15 cellular contexts compared by ENCODE assay signal in the genomic region with DNA sequence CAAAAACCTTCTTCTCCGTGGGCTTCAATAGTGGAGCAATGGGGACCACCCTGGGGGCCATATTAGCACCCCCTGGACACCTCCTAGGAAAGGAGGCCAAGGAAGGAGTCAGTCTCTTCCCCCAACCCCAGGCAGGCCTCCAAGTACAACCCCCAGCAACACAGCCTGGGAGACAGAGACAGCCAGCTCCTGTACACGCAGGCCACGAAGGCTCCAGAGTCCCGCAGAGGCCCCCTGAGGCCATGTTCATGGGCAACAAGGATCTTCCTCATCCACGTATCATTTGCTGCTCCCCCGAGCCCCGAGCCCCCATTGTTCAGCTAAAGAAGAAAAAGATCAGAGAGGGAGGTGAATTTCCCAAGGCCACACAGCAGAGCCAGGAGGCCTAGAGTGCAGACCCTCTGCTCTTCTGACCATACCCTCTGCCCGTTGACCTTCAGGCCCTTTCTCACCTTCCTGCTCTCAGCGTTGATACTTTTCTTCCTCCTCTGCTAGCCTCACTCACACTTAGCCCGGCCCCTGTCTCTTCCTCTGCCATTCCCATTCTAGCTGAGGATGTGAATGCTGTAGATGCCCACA. TPM values are rescaled to one million over a fixed set of nuclear protein-coding genes. Genes with fewer than 3 reads are reported as not detected.
A peak's percentile ranks its signal among the peaks of the same experiment; 100 is the strongest.
DNase-seq lines count a peak whose midpoint lies in the region; ATAC-seq, FAIRE-seq and TF ChIP-seq lines count a peak whose summit lies in the region.
"Had no signal": no experiment of that assay in that cellular context is flagged by ENCODE, and none has a peak within 500 bp of the region (broad histone marks: within the 10 kb centered on the region; RNA-seq: fewer than 3 reads in every experiment).

No MANE protein-coding gene starts in this region.

- H4K5ac ChIP-seq in mesendoderm (ENCODE audit: low read length) = no peak overlapping the region

- no peak overlapping the region for H2BK5ac ChIP-seq in mesendoderm (ENCODE audit: low read length)

- H3K4me2 ChIP-seq in K562 (ENCODE audit: insufficient read depth, low read length) = no peak overlapping the region
- no peak overlapping the region for H3K4me2 ChIP-seq in mesendoderm (ENCODE audit: low read length)
- H3K4me2 ChIP-seq: BLaER1 had no signal

- 6% methylated on average over 10 of the region's 10 CpGs for WGBS in K562 (ENCODE audit: insufficient coverage, low coverage, missing lambda C conversion rate)
- WGBS in mesendoderm (ENCODE audit: extremely low coverage, insufficient coverage, low lambda C conversion rate) = no CpG with 5 or more reads among the region's 10 CpGs

- no peak for FAIRE-seq in K562 (lab: Jason Lieb, UNC)
- FAIRE-seq: HTR-8/SVneo had no signal

- peak overlapping the region; percentile 76 for H3K4ac ChIP-seq in mesendoderm (ENCODE audit: low read depth, low read length)

- POLR2A ChIA-PET in K562 (lab: Yijun Ruan, JAX) = interaction anchor here (0.6 kb wide), 1 partner anchor 94 kb away, joined by 3 read pairs; no protein-coding TSS in a partner anchor

- H4K8ac ChIP-seq in mesendoderm (ENCODE audit: low read depth, low read length) = no peak overlapping the region

- no peak for TF ChIP-seq RAD21 in K562 (CRISPR knock-in tag; conservative IDR thresholded peaks at IDR 0.05 in 1 of 2, IDR thresholded peaks at IDR 0.05 in 1 of 2)

- TF ChIP-seq CTCF in K562 (IDR thresholded peaks at IDR 0.05 in 2 of 3, conservative IDR thresholded peaks at IDR 0.05 in 1 of 3; ENCODE audit: insufficient read depth in 2 of 3, low read depth in 1 of 3, low read length in 3 of 3) = no peak

- no peak overlapping the region for H2AK5ac ChIP-seq in mesendoderm (ENCODE audit: low read length)

- H3K36me3 ChIP-seq in ES-I3 (ENCODE audit: insufficient read depth, low read length) (no peaks in the 10 kb centered on the region), HUES48 (ENCODE audit: control insufficient read depth, insufficient read depth, low read length) (no peaks in the 10 kb centered on the region), K562 (ENCODE audit: control insufficient read depth, insufficient read depth, low read length) (no peaks in the 10 kb centered on the region), mesendoderm (ENCODE audit: control insufficient read depth, insufficient read depth, low read length) (no peaks in the 10 kb centered on the region)
- H3K36me3 ChIP-seq: BLaER1 had no signal

- H4K20me1 ChIP-seq in K562 (replicated peaks; ENCODE audit: control insufficient read depth, insufficient read depth, low read length) = no peaks in the 10 kb centered on the region; the same call in none of the 2 replicates
- H4K20me1 ChIP-seq: BLaER1 had no signal

- no peak for TF ChIP-seq POLR2A in K562 (conservative IDR thresholded peaks at IDR 0.05)

- H3K9ac ChIP-seq in ES-I3 (ENCODE audit: low read depth, low read length) (peak overlapping the region; percentile 5; the same call in 1 of the 2 replicates), HUES48 (ENCODE audit: low read depth, low read length) (no peak overlapping the region), K562 (ENCODE audit: insufficient read depth in 1 of 2, low read depth in 2 of 2, low read length in 2 of 2) (no peak overlapping the region), mesendoderm (ENCODE audit: low read length) (peak overlapping the region; percentile 1)
- H3K9ac ChIP-seq: BLaER1 had no signal

- H3K79me1 ChIP-seq in mesendoderm (ENCODE audit: low read length) = no peaks in the 10 kb centered on the region

- H3K4me1 ChIP-seq in ES-I3 (ENCODE audit: insufficient read depth, low read length) (peaks cover 4% of the 10 kb centered on the region; the same call in 1 of the 2 replicates), HUES48 (ENCODE audit: control insufficient read depth, insufficient read depth, low read length) (peaks cover 18% of the 10 kb centered on the region), K562 (replicated peaks in 1 of 2; ENCODE audit: control insufficient read depth in 2 of 2, insufficient read depth in 2 of 2, low read length in 2 of 2) (0 out of 5 replicates have a peak, but pooled peaks cover 0 to 5% of the 10 kb centered on the region in 2 experiments), mesendoderm (ENCODE audit: control insufficient read depth, low read depth, low read length) (peaks cover 3% of the 10 kb centered on the region)

- in situ Hi-C loops in K562 (cut with MboI) = no loop called here

- intact Hi-C loops in K562 (cut with micrococcal nuclease) (no loop called here), posterior cingulate gyrus (cut with DNase I) (no loop called here)

- H3K27ac ChIP-seq in HUES48 (ENCODE audit: low read depth, low read length) (peak overlapping the region; percentile 85), K562 (ENCODE audit: extremely low read depth, low read depth, low read length) (no peak overlapping the region), mesendoderm (ENCODE audit: low read depth, low read length) (peak overlapping the region; percentile 39)
- H3K27ac ChIP-seq: 22Rv1, BLaER1 had no signal

- TF ChIP-seq EP300 in K562 (IDR thresholded peaks at IDR 0.05; ENCODE audit: low read length) = no peak

- H3K56ac ChIP-seq in mesendoderm (ENCODE audit: low read length) = peak overlapping the region; percentile 66

- CTCF ChIA-PET in K562 (lab: Yijun Ruan, JAX; ENCODE audit: low intra/inter-chr PET ratio) = no interaction called here

- H3K27me3 ChIP-seq in HUES48 (ENCODE audit: control insufficient read depth, insufficient read depth, low read length) = no peaks in the 10 kb centered on the region
- peaks cover 27 to 78% of the 10 kb centered on the region in 2 experiments for H3K27me3 ChIP-seq in K562 (ENCODE audit: control insufficient read depth in 2 of 2, insufficient read depth in 2 of 2, low read length in 2 of 2)
- no peaks in the 10 kb centered on the region for H3K27me3 ChIP-seq in mesendoderm (ENCODE audit: insufficient read depth, low read length, poor library complexity)
- H3K27me3 ChIP-seq: BLaER1 had no signal

- no peak overlapping the region for H2AFZ ChIP-seq in K562 (ENCODE audit: low read depth, low read length)

- H3K23ac ChIP-seq in mesendoderm (ENCODE audit: low read length) = no peak overlapping the region

- DNase-seq in K562 (ENCODE audit: extremely low read depth in 1 of 4, low spot score in 3 of 4) (no peak), mesendoderm (peak; percentile 47), posterior cingulate gyrus (no peak), NCI-H1417 treated with DMSO at 0.1 percent for 48 hours (lab: John Stamatoyannopoulos, UW) (no peak), SKM-1 treated with dmso at 0.1 percent for 144 hours (lab: John Stamatoyannopoulos, UW; ENCODE audit: unreplicated experiment) (no peak)
- no peak for DNase-seq in effector CD8-positive, alpha-beta T cell (lab: John Stamatoyannopoulos, UW)
- DNase-seq: DMS53, IMR-90, KG1 had no signal

- H2BK120ac ChIP-seq in mesendoderm (ENCODE audit: low read depth, low read length) = peak overlapping the region; percentile 63

- H3K9me3 ChIP-seq in ES-I3 (ENCODE audit: control insufficient read depth, insufficient read depth, low read length) (no peaks in the 10 kb centered on the region), HUES48 (ENCODE audit: control insufficient read depth, insufficient read depth, low read length) (no peaks in the 10 kb centered on the region), K562 (replicated peaks; ENCODE audit: control insufficient read depth, insufficient read depth, low read depth, low read length) (no peaks in the 10 kb centered on the region)

- no peak for ATAC-seq in K562

- no TSS peak for BruUV-seq in K562 (replicated peaks; lab: Mats Ljungman, UMichigan)

- no peak overlapping the region for H2BK15ac ChIP-seq in mesendoderm (replicated peaks; ENCODE audit: low read depth)

- H3K9me1 ChIP-seq in K562 (ENCODE audit: control insufficient read depth, insufficient read depth, low read length) = no peaks in the 10 kb centered on the region

- no peak overlapping the region for H3K4me3 ChIP-seq in HUES48 (ENCODE audit: low read depth, low read length)
- H3K4me3 ChIP-seq in K562 = no peak overlapping the region
- H3K4me3 ChIP-seq in mesendoderm (ENCODE audit: low read length) = no peak overlapping the region
- H3K4me3 ChIP-seq: BLaER1 had no signal

- H3K79me2 ChIP-seq in K562 (ENCODE audit: control insufficient read depth, insufficient read depth, low read length) (no peaks in the 10 kb centered on the region), mesendoderm (ENCODE audit: control insufficient read depth, insufficient read depth, low read length) (no peaks in the 10 kb centered on the region)

- H3K18ac ChIP-seq in mesendoderm (ENCODE audit: low read length) = peak overlapping the region; percentile 83

TF ChIP-seq in K562, 482 proteins besides CTCF, POLR2A, EP300 and RAD21 (continues in another document):
- TF ChIP-seq ZFPM2 (CRISPR knock-in tag; IDR thresholded peaks at IDR 0.05) = no peak
- TF ChIP-seq, protein P1, sequence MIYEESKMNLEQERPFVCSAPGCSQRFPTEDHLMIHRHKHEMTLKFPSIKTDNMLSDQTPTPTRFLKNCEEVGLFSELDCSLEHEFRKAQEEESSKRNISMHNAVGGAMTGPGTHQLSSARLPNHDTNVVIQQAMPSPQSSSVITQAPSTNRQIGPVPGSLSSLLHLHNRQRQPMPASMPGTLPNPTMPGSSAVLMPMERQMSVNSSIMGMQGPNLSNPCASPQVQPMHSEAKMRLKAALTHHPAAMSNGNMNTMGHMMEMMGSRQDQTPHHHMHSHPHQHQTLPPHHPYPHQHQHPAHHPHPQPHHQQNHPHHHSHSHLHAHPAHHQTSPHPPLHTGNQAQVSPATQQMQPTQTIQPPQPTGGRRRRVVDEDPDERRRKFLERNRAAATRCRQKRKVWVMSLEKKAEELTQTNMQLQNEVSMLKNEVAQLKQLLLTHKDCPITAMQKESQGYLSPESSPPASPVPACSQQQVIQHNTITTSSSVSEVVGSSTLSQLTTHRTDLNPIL (CRISPR knock-in tag; IDR thresholded peaks at IDR 0.05) = no peak

RNA-seq across cellular contexts. Expression of gene MYL10, which starts 35.9 kb away (rescaled TPM):
- total RNA-seq in K562 (2011; cell fraction: chromatin; rRNA removed; ENCODE audit: low replicate concordance) = not detected in 2 replicates
- total RNA-seq in K562 (2011; cell fraction: nucleolus; rRNA removed) = not detected in 2 replicates
- not detected in 2 replicates for total RNA-seq in K562 (2011; cell fraction: nucleoplasm; rRNA removed)
- total RNA-seq in K562 (2014; rRNA removed) = not detected in 2 replicates
- not detected in 2 replicates for total RNA-seq in K562 (2014; rRNA removed; fragmentation: Illumina TruSeq; extraction: Trizol)
- total RNA-seq in K562 (2015; rRNA removed; fragmentation: Illumina TruSeq; extraction: Trizol) = not detected in 2 replicates
- total RNA-seq in K562 (2021) = not detected in 2 replicates
- polyA plus RNA-seq in K562 (2011; rRNA removed) = not detected in 2 replicates
- polyA plus RNA-seq in K562 (2011; cell fraction: cytosol; rRNA removed) = not detected in 2 replicates
- polyA plus RNA-seq in K562 (2011; cell fraction: nucleus; rRNA removed) = not detected in 2 replicates
- polyA plus RNA-seq in K562 (2012) = not detected in 2 replicates
- polyA plus RNA-seq in K562 (2014; fragmentation: Illumina TruSeq; extraction: Trizol) = not detected in 2 replicates
- not detected for polyA plus RNA-seq in K562 (2014; fragmentation: Nextera tagmentation; extraction: Ambion mirVana)
- polyA plus RNA-seq in K562 (2014; rRNA removed) = not detected in 2 replicates
- polyA minus RNA-seq in K562 (2011; rRNA and poly(A)+ RNA removed) = not detected in 2 replicates
- not detected in 2 replicates for polyA minus RNA-seq in K562 (2011; cell fraction: cytosol; rRNA and poly(A)+ RNA removed)
- polyA minus RNA-seq in K562 (2011; cell fraction: nucleus; rRNA and poly(A)+ RNA removed) = not detected in 2 replicates
- 3.1 TPM for polyA plus RNA-seq in mesendoderm (2013, experiment 1 of 2)
- polyA plus RNA-seq in mesendoderm (2013, experiment 2 of 2) = 2.5 TPM
- total RNA-seq: H4, IMR-90 had no signal
- polyA plus RNA-seq: IMR-90 had no signal

Comparison
In these comparisons a context has a peak if more than half of its experiments do, and no peak if none do; other contexts are left out.
1. H3K9ac ChIP-seq: peak in ES-I3 (single experiment) and mesendoderm (single experiment); none in HUES48 (single experiment) and K562 (0 of 2).